ENCODE assay signal across 2 cellular contexts in the genomic region with DNA sequence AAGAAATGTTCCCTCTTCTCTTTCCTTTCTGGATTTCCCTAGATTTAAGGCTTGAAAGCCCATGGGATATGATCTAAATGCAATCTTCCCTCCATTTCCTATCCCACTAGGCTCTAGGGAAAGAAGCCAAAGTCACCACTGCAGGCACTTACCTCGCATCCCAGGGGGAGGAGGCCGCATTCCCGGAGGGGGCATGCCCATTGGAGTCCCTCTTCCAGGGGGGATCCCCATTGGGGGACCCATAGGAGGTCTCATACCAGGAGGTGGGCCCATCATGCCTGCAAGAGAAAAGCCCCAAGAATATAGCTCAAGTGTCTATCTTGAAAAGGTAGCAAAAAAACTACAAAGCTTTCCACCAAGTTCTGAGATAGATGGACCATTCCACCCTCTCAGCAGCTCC.
TF ChIP-seq lines count a peak whose summit lies in the region.

No MANE protein-coding gene starts in this region.

TF ChIP-seq in GM12878, 131 proteins besides CTCF, POLR2A, EP300 and RAD21:
- no peak for TF ChIP-seq MYC (IDR thresholded peaks at IDR 0.05; ENCODE audit: insufficient read depth, insufficient read length, insufficient replicate concordance, low read length, severe bottlenecking)
- no peak for TF ChIP-seq FOXK2 (IDR thresholded peaks at IDR 0.05)
- no peak for TF ChIP-seq RAD51 (IDR thresholded peaks at IDR 0.05)
- TF ChIP-seq HDAC2 (IDR thresholded peaks at IDR 0.05), result no peak
- no peak for TF ChIP-seq MTA2 (IDR thresholded peaks at IDR 0.05; ENCODE audit: low read depth)
- TF ChIP-seq CHD1 (IDR thresholded peaks at IDR 0.05; ENCODE audit: low read depth, low read length), result no peak
- no peak for TF ChIP-seq GABPA (IDR thresholded peaks at IDR 0.05; ENCODE audit: low read depth)
- no peak for TF ChIP-seq CEBPB (IDR thresholded peaks at IDR 0.05; ENCODE audit: borderline replicate concordance in 1 of 2, low read depth in 2 of 2, low read length in 2 of 2)
- TF ChIP-seq YBX1 (IDR thresholded peaks at IDR 0.05), result no peak
TF ChIP-seq in GM12878: peak in this region for 0.

TF ChIP-seq in HepG2, 621 proteins besides CTCF, POLR2A, EP300 and RAD21:
- TF ChIP-seq ZKSCAN8 (CRISPR knock-in tag; IDR thresholded peaks at IDR 0.05; ENCODE audit: borderline replicate concordance) (no peak), XRCC5 (optimal IDR thresholded peaks at IDR 0.05; ENCODE audit: low read length) (peak; percentile 14), RBM22 (optimal IDR thresholded peaks at IDR 0.05; ENCODE audit: low read length) (peak; percentile 57), ZNF446 (CRISPR knock-in tag; IDR thresholded peaks at IDR 0.05) (no peak)
